8 cellular contexts compared by ENCODE assay signal in the genomic region with DNA sequence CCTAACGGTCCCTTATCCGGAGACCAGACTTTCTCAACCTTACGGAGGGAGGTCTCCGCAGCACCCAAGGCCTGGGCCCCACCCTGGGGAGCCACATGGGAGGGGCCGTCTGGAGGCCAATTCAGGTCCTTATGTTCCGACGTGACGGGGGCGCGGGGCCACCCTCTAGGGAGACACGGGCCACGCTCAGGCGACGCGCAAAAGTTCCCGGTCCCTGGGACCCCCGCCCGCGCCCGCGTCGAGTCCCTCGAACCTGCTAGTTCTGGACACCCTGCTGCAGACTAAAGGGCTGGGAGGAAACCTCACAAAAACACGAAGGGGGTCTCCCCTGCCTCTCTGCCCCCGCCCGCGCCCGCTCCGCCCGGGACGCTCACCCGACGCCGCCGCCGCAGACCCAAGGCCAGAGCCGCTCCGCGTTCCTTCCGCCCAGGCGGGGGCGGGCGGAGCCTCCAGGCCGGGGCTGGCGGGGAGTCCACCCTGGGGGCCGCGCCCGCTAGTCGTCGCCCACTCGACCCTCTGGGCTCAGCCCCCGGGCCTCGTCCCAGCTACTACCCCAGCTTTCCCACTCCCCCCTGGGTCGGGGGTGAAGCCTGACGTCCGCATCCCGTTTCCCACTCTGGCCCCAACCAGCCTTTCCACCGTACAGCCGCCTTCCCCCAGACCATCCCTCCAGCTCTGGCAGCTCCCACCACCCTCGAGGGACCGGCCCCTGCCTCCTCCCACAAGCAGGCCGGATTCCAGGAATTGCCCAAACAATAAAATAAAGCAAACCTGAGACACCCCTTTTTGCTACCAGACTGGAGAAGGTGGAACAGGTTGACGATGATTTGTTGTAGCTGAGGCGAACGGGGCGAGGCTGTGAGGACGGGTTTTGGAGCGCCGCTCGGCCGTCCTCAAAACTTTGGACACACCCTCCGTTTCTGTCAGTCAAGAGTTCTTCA. TPM values are rescaled to one million over a fixed set of nuclear protein-coding genes. Genes with fewer than 3 reads are reported as not detected.
DNase-seq lines count a peak whose midpoint lies in the region; ATAC-seq and TF ChIP-seq lines count a peak whose summit lies in the region.

No MANE protein-coding gene starts in this region.

- no peaks in the 10 kb centered on the region for H3K27me3 ChIP-seq in PC-9 (ENCODE audit: insufficient read depth, low read depth)

- peaks cover 5% of the 10 kb centered on the region; the same call in 1 of the 2 replicates for H3K4me1 ChIP-seq in PC-9 (replicated peaks; ENCODE audit: insufficient read depth)

- no peaks in the 10 kb centered on the region for H3K36me3 ChIP-seq in PC-9 (ENCODE audit: low read depth)

- H3K4me1 Mint-ChIP-seq in naive thymus-derived CD8-positive, alpha-beta T cell, result peaks cover 8 to 43% (median 28%) of the 10 kb centered on the region in 4 donors

- intact Hi-C loops in PC-9 (cut with micrococcal nuclease; ENCODE audit: unreplicated experiment), result no loop called here

- in situ Hi-C loops in KBM-7 (cut with MboI; ENCODE audit: low pct_unique_long_range_greater_than_20kb, low sequenced_read_pairs), result no loop called here

- H3K9me3 Mint-ChIP-seq in naive thymus-derived CD8-positive, alpha-beta T cell, result no peaks in the 10 kb centered on the region

- H3K27ac Mint-ChIP-seq in naive thymus-derived CD8-positive, alpha-beta T cell, result peak overlapping the region in 7 of 10 donors; percentile 9 to 100 (median 70)

- ATAC-seq in naive thymus-derived CD8-positive, alpha-beta T cell, result no peak
- ATAC-seq in HG03432 (IDR thresholded peaks at IDR 0.05; ENCODE audit: unreplicated experiment) (no peak), GM21786 (IDR thresholded peaks at IDR 0.05; ENCODE audit: unreplicated experiment) (no peak), HG03469 (IDR thresholded peaks at IDR 0.05; ENCODE audit: unreplicated experiment) (no peak)

- no peaks in the 10 kb centered on the region for H3K9me3 ChIP-seq in PC-9 (ENCODE audit: insufficient read depth, low read depth)

- peak overlapping the region; percentile 42; the same call in 1 of the 2 replicates for H3K4me3 ChIP-seq in GM08714 (ENCODE audit: low read length)
- peak overlapping the region; percentile 100; the same call in 1 of the 2 replicates for H3K4me3 ChIP-seq in PC-9

- H3K9me2 ChIP-seq in PC-9 (ENCODE audit: insufficient read depth), result no peaks in the 10 kb centered on the region

- BruUV-seq in PC-9 (replicated peaks; lab: Mats Ljungman, UMichigan), result no TSS peak

- POLR2A ChIA-PET in PC-9 (lab: Charles Lee; ENCODE audit: unreplicated experiment), result no interaction called here
- POLR2A ChIA-PET in naive thymus-derived CD8-positive, alpha-beta T cell (lab: Charles Lee), result interaction anchor here (2.6 to 4.2 kb wide), 2 partner anchors 30 to 296 kb away, joined by 21 to 42 read pairs; a partner anchor contains a TSS

- H3F3A ChIP-seq in PC-9 (ENCODE audit: insufficient read depth, low read depth), result peaks cover 4% of the 10 kb centered on the region

- CTCF ChIA-PET in PC-9 (lab: Charles Lee), result interaction anchor here (0.6 kb wide), 1 partner anchor 35 kb away, joined by 5 read pairs; no protein-coding TSS in a partner anchor

- DNase-seq in PC-9 (no peak), epidermal melanocyte (ENCODE audit: insufficient read length, low spot score) (peak; percentile 53), KBM-7 (no peak)
- DNase-seq in naive thymus-derived CD8-positive, alpha-beta T cell, result no peak

- H2AFZ ChIP-seq in PC-9, result no peak overlapping the region

- H3K79me2 ChIP-seq in PC-9 (ENCODE audit: low read depth), result peaks cover 31% of the 10 kb centered on the region

- H3K27ac ChIP-seq in PC-9, result no peak overlapping the region

- TF ChIP-seq CTCF in PC-9 (conservative IDR thresholded peaks at IDR 0.05), result no peak

- H3K4me3 Mint-ChIP-seq in naive thymus-derived CD8-positive, alpha-beta T cell, result peak overlapping the region; percentile 39 to 98 (median 72)

- H3K4me2 ChIP-seq in PC-9, result peak overlapping the region; percentile 85; the same call in 1 of the 2 replicates

- H3K36me3 Mint-ChIP-seq in naive thymus-derived CD8-positive, alpha-beta T cell, result peaks cover 0 to 15% (median 0%) of the 10 kb centered on the region in 3 donors

- H4K20me1 ChIP-seq in PC-9 (ENCODE audit: insufficient read depth), result no peaks in the 10 kb centered on the region; the same call in 1 of the 2 replicates

- H3K27me3 Mint-ChIP-seq in naive thymus-derived CD8-positive, alpha-beta T cell, result no peaks in the 10 kb centered on the region

RNA-seq across cellular contexts. Expression of a gene that starts 2.7 kb away (rescaled TPM):
- 87.8 and 104 TPM in 2 replicates for total RNA-seq in PC-9 (2021)
- total RNA-seq in naive thymus-derived CD8-positive, alpha-beta T cell, result 100 to 1,000 TPM; 102 to 107 TPM
- 100 to 1,000 TPM; 152 to 198 (median 170) TPM for polyA plus RNA-seq in naive thymus-derived CD8-positive, alpha-beta T cell

RNA-seq across cellular contexts. Expression of a gene that starts 31.1 kb away (rescaled TPM):
- 47.2 and 47.5 TPM in 2 replicates for total RNA-seq in PC-9 (2021)
- 10 to 100 TPM; 36.2 to 40.7 TPM for total RNA-seq in naive thymus-derived CD8-positive, alpha-beta T cell
- polyA plus RNA-seq in naive thymus-derived CD8-positive, alpha-beta T cell, result 10 to 100 TPM in 2 of 3 donors, 1 to 10 TPM in 1; 8.6 to 26.7 (median 15.3) TPM

RNA-seq across cellular contexts. Expression of a gene that starts 33.0 kb away (rescaled TPM):
- 5.0 and 6.3 TPM in 2 replicates for total RNA-seq in PC-9 (2021)
- total RNA-seq in naive thymus-derived CD8-positive, alpha-beta T cell, result 1 to 10 TPM; 4.4 to 5.2 TPM
- 1 to 10 TPM in 1 of 3 donors, under 1 TPM in 2; 0.32 to 1.1 (median 0.44) TPM for polyA plus RNA-seq in naive thymus-derived CD8-positive, alpha-beta T cell

RNA-seq across cellular contexts. Expression of a gene that starts 54.2 kb away (rescaled TPM):
- total RNA-seq in PC-9 (2021), result 32.5 and 38.8 TPM in 2 replicates
- 10 to 100 TPM; 25.9 to 30.2 TPM for total RNA-seq in naive thymus-derived CD8-positive, alpha-beta T cell
- 10 to 100 TPM in 2 of 3 donors, 1 to 10 TPM in 1; 9.0 to 13.0 (median 11.6) TPM for polyA plus RNA-seq in naive thymus-derived CD8-positive, alpha-beta T cell

RNA-seq across cellular contexts. Expression of a gene that starts 56.2 kb away (rescaled TPM):
- 12.8 and 16.3 TPM in 2 replicates for total RNA-seq in PC-9 (2021)
- 1 to 10 TPM; 6.5 to 7.2 TPM for total RNA-seq in naive thymus-derived CD8-positive, alpha-beta T cell
- polyA plus RNA-seq in naive thymus-derived CD8-positive, alpha-beta T cell, result 1 to 10 TPM in 1 of 3 donors, under 1 TPM in 2; 0.96 to 1.9 (median 0.99) TPM
